ENCODE assay signal across 1 cellular context in genomic region chr9:33374634-33375237, GRCh38.
TF ChIP-seq lines count a peak whose summit lies in the region.

No MANE protein-coding gene starts in this region.

TF ChIP-seq in HepG2, 621 proteins besides CTCF, POLR2A, EP300 and RAD21 (continues in another document):
- no peak for TF ChIP-seq E2F2 (CRISPR knock-in tag; IDR thresholded peaks at IDR 0.05; ENCODE audit: borderline replicate concordance)
- no peak for TF ChIP-seq ZNF484 (CRISPR knock-in tag; IDR thresholded peaks at IDR 0.05; ENCODE audit: borderline replicate concordance, low read depth)
- TF ChIP-seq, protein P1, sequence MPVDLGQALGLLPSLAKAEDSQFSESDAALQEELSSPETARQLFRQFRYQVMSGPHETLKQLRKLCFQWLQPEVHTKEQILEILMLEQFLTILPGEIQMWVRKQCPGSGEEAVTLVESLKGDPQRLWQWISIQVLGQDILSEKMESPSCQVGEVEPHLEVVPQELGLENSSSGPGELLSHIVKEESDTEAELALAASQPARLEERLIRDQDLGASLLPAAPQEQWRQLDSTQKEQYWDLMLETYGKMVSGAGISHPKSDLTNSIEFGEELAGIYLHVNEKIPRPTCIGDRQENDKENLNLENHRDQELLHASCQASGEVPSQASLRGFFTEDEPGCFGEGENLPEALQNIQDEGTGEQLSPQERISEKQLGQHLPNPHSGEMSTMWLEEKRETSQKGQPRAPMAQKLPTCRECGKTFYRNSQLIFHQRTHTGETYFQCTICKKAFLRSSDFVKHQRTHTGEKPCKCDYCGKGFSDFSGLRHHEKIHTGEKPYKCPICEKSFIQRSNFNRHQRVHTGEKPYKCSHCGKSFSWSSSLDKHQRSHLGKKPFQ (CRISPR knock-in tag; IDR thresholded peaks at IDR 0.05; ENCODE audit: insufficient replicate concordance), result no peak
- no peak for TF ChIP-seq ZNF136 (CRISPR knock-in tag; IDR thresholded peaks at IDR 0.05; ENCODE audit: low read depth)
- no peak for TF ChIP-seq ZNF24 (IDR thresholded peaks at IDR 0.05)
- TF ChIP-seq CENPX (CRISPR knock-in tag; IDR thresholded peaks at IDR 0.05), result no peak
- TF ChIP-seq BRD4 (CRISPR knock-in tag; IDR thresholded peaks at IDR 0.05), result no peak
- TF ChIP-seq, protein P2, sequence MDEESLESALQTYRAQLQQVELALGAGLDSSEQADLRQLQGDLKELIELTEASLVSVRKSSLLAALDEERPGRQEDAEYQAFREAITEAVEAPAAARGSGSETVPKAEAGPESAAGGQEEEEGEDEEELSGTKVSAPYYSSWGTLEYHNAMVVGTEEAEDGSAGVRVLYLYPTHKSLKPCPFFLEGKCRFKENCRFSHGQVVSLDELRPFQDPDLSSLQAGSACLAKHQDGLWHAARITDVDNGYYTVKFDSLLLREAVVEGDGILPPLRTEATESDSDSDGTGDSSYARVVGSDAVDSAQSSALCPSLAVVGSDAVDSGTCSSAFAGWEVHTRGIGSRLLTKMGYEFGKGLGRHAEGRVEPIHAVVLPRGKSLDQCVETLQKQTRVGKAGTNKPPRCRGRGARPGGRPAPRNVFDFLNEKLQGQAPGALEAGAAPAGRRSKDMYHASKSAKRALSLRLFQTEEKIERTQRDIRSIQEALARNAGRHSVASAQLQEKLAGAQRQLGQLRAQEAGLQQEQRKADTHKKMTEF (CRISPR knock-in tag; IDR thresholded peaks at IDR 0.05), result 0 out of 2 replicates have a peak, but pooled peaks have one; percentile 27
- TF ChIP-seq ZNF343 (CRISPR knock-in tag; IDR thresholded peaks at IDR 0.05), result no peak
- no peak for TF ChIP-seq PPARG (CRISPR knock-in tag; conservative IDR thresholded peaks at IDR 0.05)
- TF ChIP-seq ZNF609 (CRISPR knock-in tag; IDR thresholded peaks at IDR 0.05; ENCODE audit: borderline replicate concordance), result no peak
- TF ChIP-seq, protein P3, sequence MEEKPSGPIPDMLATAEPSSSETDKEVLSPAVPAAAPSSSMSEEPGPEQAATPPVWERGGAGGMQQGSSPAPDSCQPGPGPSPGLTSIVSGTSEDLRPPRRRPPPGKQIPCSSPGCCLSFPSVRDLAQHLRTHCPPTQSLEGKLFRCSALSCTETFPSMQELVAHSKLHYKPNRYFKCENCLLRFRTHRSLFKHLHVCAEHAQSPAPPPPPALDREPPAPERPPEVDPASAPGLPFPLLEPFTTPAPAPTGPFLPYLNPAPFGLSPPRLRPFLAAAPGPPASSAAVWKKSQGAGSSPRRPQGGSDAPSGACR (CRISPR knock-in tag; IDR thresholded peaks at IDR 0.05), result no peak
- TF ChIP-seq SMAD3 (CRISPR knock-in tag; IDR thresholded peaks at IDR 0.05), result 0 out of 2 replicates have a peak, but pooled peaks have one; percentile 48
- TF ChIP-seq ZNF652 (CRISPR knock-in tag; IDR thresholded peaks at IDR 0.05; ENCODE audit: borderline replicate concordance, low read depth), result no peak
- TF ChIP-seq MEIS1 (CRISPR knock-in tag; IDR thresholded peaks at IDR 0.05; ENCODE audit: borderline replicate concordance), result no peak
- no peak for TF ChIP-seq MLXIP (CRISPR knock-in tag; IDR thresholded peaks at IDR 0.05; ENCODE audit: borderline replicate concordance)
- no peak for TF ChIP-seq YEATS2 (CRISPR knock-in tag; IDR thresholded peaks at IDR 0.05; ENCODE audit: borderline replicate concordance)
- no peak for TF ChIP-seq ZNF781 (CRISPR knock-in tag; IDR thresholded peaks at IDR 0.05; ENCODE audit: borderline replicate concordance, not compliant biosample characterization)
- TF ChIP-seq PHF5A (CRISPR knock-in tag; IDR thresholded peaks at IDR 0.05; ENCODE audit: low read depth, unreplicated experiment), result no peak
- TF ChIP-seq ZNF720 (CRISPR knock-in tag; IDR thresholded peaks at IDR 0.05), result no peak
- TF ChIP-seq, protein P4, sequence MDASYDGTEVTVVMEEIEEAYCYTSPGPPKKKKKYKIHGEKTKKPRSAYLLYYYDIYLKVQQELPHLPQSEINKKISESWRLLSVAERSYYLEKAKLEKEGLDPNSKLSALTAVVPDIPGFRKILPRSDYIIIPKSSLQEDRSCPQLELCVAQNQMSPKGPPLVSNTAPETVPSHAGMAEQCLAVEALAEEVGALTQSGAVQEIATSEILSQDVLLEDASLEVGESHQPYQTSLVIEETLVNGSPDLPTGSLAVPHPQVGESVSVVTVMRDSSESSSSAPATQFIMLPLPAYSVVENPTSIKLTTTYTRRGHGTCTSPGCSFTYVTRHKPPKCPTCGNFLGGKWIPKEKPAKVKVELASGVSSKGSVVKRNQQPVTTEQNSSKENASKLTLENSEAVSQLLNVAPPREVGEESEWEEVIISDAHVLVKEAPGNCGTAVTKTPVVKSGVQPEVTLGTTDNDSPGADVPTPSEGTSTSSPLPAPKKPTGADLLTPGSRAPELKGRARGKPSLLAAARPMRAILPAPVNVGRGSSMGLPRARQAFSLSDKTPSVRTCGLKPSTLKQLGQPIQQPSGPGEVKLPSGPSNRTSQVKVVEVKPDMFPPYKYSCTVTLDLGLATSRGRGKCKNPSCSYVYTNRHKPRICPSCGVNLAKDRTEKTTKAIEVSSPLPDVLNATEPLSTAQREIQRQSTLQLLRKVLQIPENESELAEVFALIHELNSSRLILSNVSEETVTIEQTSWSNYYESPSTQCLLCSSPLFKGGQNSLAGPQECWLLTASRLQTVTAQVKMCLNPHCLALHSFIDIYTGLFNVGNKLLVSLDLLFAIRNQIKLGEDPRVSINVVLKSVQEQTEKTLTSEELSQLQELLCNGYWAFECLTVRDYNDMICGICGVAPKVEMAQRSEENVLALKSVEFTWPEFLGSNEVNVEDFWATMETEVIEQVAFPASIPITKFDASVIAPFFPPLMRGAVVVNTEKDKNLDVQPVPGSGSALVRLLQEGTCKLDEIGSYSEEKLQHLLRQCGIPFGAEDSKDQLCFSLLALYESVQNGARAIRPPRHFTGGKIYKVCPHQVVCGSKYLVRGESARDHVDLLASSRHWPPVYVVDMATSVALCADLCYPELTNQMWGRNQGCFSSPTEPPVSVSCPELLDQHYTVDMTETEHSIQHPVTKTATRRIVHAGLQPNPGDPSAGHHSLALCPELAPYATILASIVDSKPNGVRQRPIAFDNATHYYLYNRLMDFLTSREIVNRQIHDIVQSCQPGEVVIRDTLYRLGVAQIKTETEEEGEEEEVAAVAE (CRISPR knock-in tag; IDR thresholded peaks at IDR 0.05; ENCODE audit: borderline replicate concordance), result no peak
- TF ChIP-seq SRY (CRISPR knock-in tag; IDR thresholded peaks at IDR 0.05), result no peak
- no peak for TF ChIP-seq ZNF878 (CRISPR knock-in tag; IDR thresholded peaks at IDR 0.05)
- no peak for TF ChIP-seq ISX (CRISPR knock-in tag; conservative IDR thresholded peaks at IDR 0.05)
- TF ChIP-seq MED1 (CRISPR knock-in tag; IDR thresholded peaks at IDR 0.05), result no peak
- TF ChIP-seq ZNF761 (CRISPR knock-in tag; conservative IDR thresholded peaks at IDR 0.05), result no peak
- no peak for TF ChIP-seq RNF219 (CRISPR knock-in tag; IDR thresholded peaks at IDR 0.05)
- TF ChIP-seq, protein P5, sequence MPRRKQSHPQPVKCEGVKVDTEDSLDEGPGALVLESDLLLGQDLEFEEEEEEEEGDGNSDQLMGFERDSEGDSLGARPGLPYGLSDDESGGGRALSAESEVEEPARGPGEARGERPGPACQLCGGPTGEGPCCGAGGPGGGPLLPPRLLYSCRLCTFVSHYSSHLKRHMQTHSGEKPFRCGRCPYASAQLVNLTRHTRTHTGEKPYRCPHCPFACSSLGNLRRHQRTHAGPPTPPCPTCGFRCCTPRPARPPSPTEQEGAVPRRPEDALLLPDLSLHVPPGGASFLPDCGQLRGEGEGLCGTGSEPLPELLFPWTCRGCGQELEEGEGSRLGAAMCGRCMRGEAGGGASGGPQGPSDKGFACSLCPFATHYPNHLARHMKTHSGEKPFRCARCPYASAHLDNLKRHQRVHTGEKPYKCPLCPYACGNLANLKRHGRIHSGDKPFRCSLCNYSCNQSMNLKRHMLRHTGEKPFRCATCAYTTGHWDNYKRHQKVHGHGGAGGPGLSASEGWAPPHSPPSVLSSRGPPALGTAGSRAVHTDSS (CRISPR knock-in tag; conservative IDR thresholded peaks at IDR 0.05), result no peak
- TF ChIP-seq, protein P6, sequence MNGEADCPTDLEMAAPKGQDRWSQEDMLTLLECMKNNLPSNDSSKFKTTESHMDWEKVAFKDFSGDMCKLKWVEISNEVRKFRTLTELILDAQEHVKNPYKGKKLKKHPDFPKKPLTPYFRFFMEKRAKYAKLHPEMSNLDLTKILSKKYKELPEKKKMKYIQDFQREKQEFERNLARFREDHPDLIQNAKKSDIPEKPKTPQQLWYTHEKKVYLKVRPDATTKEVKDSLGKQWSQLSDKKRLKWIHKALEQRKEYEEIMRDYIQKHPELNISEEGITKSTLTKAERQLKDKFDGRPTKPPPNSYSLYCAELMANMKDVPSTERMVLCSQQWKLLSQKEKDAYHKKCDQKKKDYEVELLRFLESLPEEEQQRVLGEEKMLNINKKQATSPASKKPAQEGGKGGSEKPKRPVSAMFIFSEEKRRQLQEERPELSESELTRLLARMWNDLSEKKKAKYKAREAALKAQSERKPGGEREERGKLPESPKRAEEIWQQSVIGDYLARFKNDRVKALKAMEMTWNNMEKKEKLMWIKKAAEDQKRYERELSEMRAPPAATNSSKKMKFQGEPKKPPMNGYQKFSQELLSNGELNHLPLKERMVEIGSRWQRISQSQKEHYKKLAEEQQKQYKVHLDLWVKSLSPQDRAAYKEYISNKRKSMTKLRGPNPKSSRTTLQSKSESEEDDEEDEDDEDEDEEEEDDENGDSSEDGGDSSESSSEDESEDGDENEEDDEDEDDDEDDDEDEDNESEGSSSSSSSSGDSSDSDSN (CRISPR knock-in tag; IDR thresholded peaks at IDR 0.05), result no peak
- TF ChIP-seq NR2F6 (IDR thresholded peaks at IDR 0.05), result peak; percentile 20; the same call in 1 of the 2 replicates
- TF ChIP-seq NR2F6 (CRISPR knock-in tag; IDR thresholded peaks at IDR 0.05), result no peak
- no peak for TF ChIP-seq ZNF589 (CRISPR knock-in tag; conservative IDR thresholded peaks at IDR 0.05)
- TF ChIP-seq JARID2 (CRISPR knock-in tag; IDR thresholded peaks at IDR 0.05; ENCODE audit: insufficient replicate concordance), result no peak
- TF ChIP-seq NFRKB (IDR thresholded peaks at IDR 0.05), result no peak
